ENCODE assay signal across 25 cellular contexts in genomic region chr4:2186865-2187172, GRCh38.
"Had no signal": no experiment of that assay in that cellular context is flagged by ENCODE, and none has a peak within 500 bp of the region (broad histone marks: within the 10 kb centered on the region; RNA-seq: fewer than 3 reads in every experiment).

No MANE protein-coding gene starts in this region.

- DNase-seq: stimulated activated CD4-positive, alpha-beta T cell treated with anti-CD3 and anti-CD28 coated beads, Interleukin-4, amount 100 ng/mL, for 1 hour; stimulated activated CD4-positive, alpha-beta T cell treated with anti-CD3 and anti-CD28 coated beads, Interleukin-4, amount 100 ng/mL, for 24 hours; stimulated activated CD4-positive, alpha-beta T cell treated with anti-CD3 and anti-CD28 coated beads, Interleukin-4, amount 100 ng/mL, for 4 hours; stimulated activated CD8-positive, alpha-beta memory T cell treated with anti-CD3 and anti-CD28 coated beads, Interleukin-4, amount 100 ng/mL, for 48 hours; stimulated activated naive B cell treated with anti-CD40 and anti-IgM and Interleukin-4, amounts not matched to agents 10 μg/mL and 1 μg/mL and 100 μg/mL, for 72 hours; stimulated activated naive CD4-positive, alpha-beta T cell; stimulated activated naive CD4-positive, alpha-beta T cell treated with Interleukin-2 at 50 U/mL for 16 hours; stimulated activated naive CD8-positive, alpha-beta T cell treated with anti-CD3 and anti-CD28 coated beads, Interleukin-15, amount 100 ng/mL, for 72 hours; stimulated activated naive CD8-positive, alpha-beta T cell treated with anti-CD3 and anti-CD28 coated beads, Interleukin-15, Interleukin-2, amounts not matched to agents 100 U/mL and 50 U/mL, for 24 hours; substantia nigra; testis; tibial artery; upper lobe of right lung; uterus had no signal

- H3K27me3 ChIP-seq: stomach, suprapubic skin, testis, thyroid gland, tibial artery, tibial nerve, transverse colon, upper lobe of left lung, upper lobe of right lung, uterus, vagina had no signal

- ATAC-seq: stimulated activated effector memory CD8-positive, alpha-beta T cell treated with anti-CD3 and anti-CD28 coated beads, Interleukin-12 subunit alpha, Interleukin-12 subunit beta, amount 100 ng/mL, for 72 hours; stimulated activated memory B cell treated with anti-CD40 and anti-IgM and Interleukin-4, amounts not matched to agents 10 μg/mL and 1 μg/mL and 100 μg/mL, for 72 hours; stimulated activated naive B cell treated with anti-CD40 and anti-IgM and Interleukin-4, amounts not matched to agents 10 μg/mL and 1 μg/mL and 100 μg/mL, for 72 hours; stimulated activated naive CD8-positive, alpha-beta T cell treated with anti-CD3 and anti-CD28 coated beads, Interleukin-15, amount 100 ng/mL, for 72 hours; stimulated activated naive CD8-positive, alpha-beta T cell treated with anti-CD3 and anti-CD28 coated beads, Interleukin-15, Interleukin-2, amounts not matched to agents 100 U/mL and 50 U/mL, for 24 hours had no signal

- H3K4me1 ChIP-seq: stomach, suprapubic skin, testis, thyroid gland, tibial artery, tibial nerve, transverse colon, upper lobe of left lung, upper lobe of right lung, uterus, vagina had no signal

- H3K9me3 ChIP-seq: suprapubic skin, testis, thoracic aorta, thyroid gland, transverse colon, upper lobe of right lung, vagina had no signal

- FAIRE-seq: urothelium cell line had no signal

- H3K27ac ChIP-seq: stomach, suprapubic skin, testis, thoracic aorta, thyroid gland, tibial artery, tibial nerve, transverse colon, upper lobe of left lung, upper lobe of right lung, uterus, vagina had no signal

- H3K36me3 ChIP-seq: suprapubic skin, thoracic aorta, thyroid gland, transverse colon, upper lobe of left lung, upper lobe of right lung, uterus, vagina had no signal

- H3K4me3 ChIP-seq: stomach, suprapubic skin, testis, thoracic aorta, thyroid gland, tibial artery, tibial nerve, transverse colon, upper lobe of left lung, upper lobe of right lung, uterus, vagina had no signal
